Comparison of ENCODE assay signal across 24 cellular contexts in genomic region chr12:62868820-62869219, GRCh38.
DNase-seq lines count a peak whose midpoint lies in the region; ATAC-seq, FAIRE-seq and TF ChIP-seq lines count a peak whose summit lies in the region.
"Had no signal": no experiment of that assay in that cellular context is flagged by ENCODE, and none has a peak within 500 bp of the region (broad histone marks: within the 10 kb centered on the region; RNA-seq: fewer than 3 reads in every experiment).

No MANE protein-coding gene starts in this region.

- in situ Hi-C loops in IMR-90 (cut with MboI; ENCODE audit: low sequenced_read_pairs) (no loop called here), K562 (cut with MboI) (no loop called here)

- TF ChIP-seq RAD21 in IMR-90 (IDR thresholded peaks at IDR 0.05; ENCODE audit: low read length), result no peak
- TF ChIP-seq RAD21 in K562 (CRISPR knock-in tag; conservative IDR thresholded peaks at IDR 0.05 in 1 of 2, IDR thresholded peaks at IDR 0.05 in 1 of 2), result no peak

- no CpG with 5 or more reads among the region's 1 CpG for WGBS in IMR-90 (ENCODE audit: extremely low coverage in 2 of 2, insufficient read length in 1 of 2), 2 experiments
- 64% methylated on average over 1 of the region's 1 CpG for WGBS in K562 (ENCODE audit: insufficient coverage, low coverage, missing lambda C conversion rate)
- no CpG with 5 or more reads among the region's 1 CpG for WGBS in mesendoderm (ENCODE audit: extremely low coverage, insufficient coverage, low lambda C conversion rate)

- H3K36me3 ChIP-seq in IMR-90 (ENCODE audit: control insufficient read depth, insufficient read depth, low read length) (no peaks in the 10 kb centered on the region), K562 (ENCODE audit: control insufficient read depth, insufficient read depth, low read length) (no peaks in the 10 kb centered on the region), mesendoderm (ENCODE audit: control insufficient read depth, insufficient read depth, low read length) (no peaks in the 10 kb centered on the region)
- H3K36me3 ChIP-seq: BE2C, BLaER1 had no signal

- H2BK15ac ChIP-seq in IMR-90 (ENCODE audit: low read depth, low read length) (no peak overlapping the region), mesendoderm (replicated peaks; ENCODE audit: low read depth) (no peak overlapping the region)

- TF ChIP-seq EP300 in K562 (IDR thresholded peaks at IDR 0.05; ENCODE audit: low read length), result no peak

- BruUV-seq in IMR-90 (replicated peaks; lab: Mats Ljungman, UMichigan), result no TSS peak
- no TSS peak for BruUV-seq in K562 (replicated peaks; lab: Mats Ljungman, UMichigan)

- H3K27ac ChIP-seq in IMR-90 (ENCODE audit: insufficient read depth, low read length) (no peak overlapping the region), K562 (ENCODE audit: extremely low read depth, low read depth, low read length) (no peak overlapping the region), mesendoderm (ENCODE audit: low read depth, low read length) (no peak overlapping the region)
- H3K27ac ChIP-seq: BLaER1 had no signal

- H3K4me2 ChIP-seq in IMR-90 (ENCODE audit: low read depth, low read length) (no peak overlapping the region), K562 (ENCODE audit: insufficient read depth, low read length) (no peak overlapping the region), mesendoderm (ENCODE audit: low read length) (no peak overlapping the region)
- H3K4me2 ChIP-seq: BLaER1 had no signal

- peaks cover 9% of the 10 kb centered on the region for H3K4me1 ChIP-seq in IMR-90 (ENCODE audit: control insufficient read depth, insufficient read depth, low read length)
- peaks cover 7 to 12% of the 10 kb centered on the region in 2 experiments; a peak in 3 of 5 replicates for H3K4me1 ChIP-seq in K562 (replicated peaks in 1 of 2; ENCODE audit: control insufficient read depth in 2 of 2, insufficient read depth in 2 of 2, low read length in 2 of 2)
- peaks cover 20% of the 10 kb centered on the region for H3K4me1 ChIP-seq in mesendoderm (ENCODE audit: control insufficient read depth, low read depth, low read length)
- H3K4me1 ChIP-seq: BE2C had no signal

- TF ChIP-seq POLR2A in IMR-90 (IDR thresholded peaks at IDR 0.05; ENCODE audit: low read depth, low read length) (no peak), K562 (conservative IDR thresholded peaks at IDR 0.05) (no peak)

- H2BK5ac ChIP-seq in IMR-90 (ENCODE audit: low read depth, low read length, poor library complexity, severe bottlenecking) (no peak overlapping the region), mesendoderm (ENCODE audit: low read length) (no peak overlapping the region)

- no peak overlapping the region for H2AFZ ChIP-seq in IMR-90 (replicated peaks; ENCODE audit: low read length, poor library complexity)
- no peak overlapping the region for H2AFZ ChIP-seq in K562 (ENCODE audit: low read depth, low read length)

- dilution Hi-C loops in IMR-90 (cut with HindIII; ENCODE audit: low sequenced_read_pairs, unreplicated experiment), result no loop called here

- H2AK5ac ChIP-seq in IMR-90 (ENCODE audit: low read depth, low read length) (no peak overlapping the region; the same call in 1 of the 2 replicates), mesendoderm (ENCODE audit: low read length) (peak overlapping the region; percentile 65)

- no peak overlapping the region for H2BK120ac ChIP-seq in IMR-90 (ENCODE audit: low read depth, low read length)
- H2BK120ac ChIP-seq in mesendoderm (ENCODE audit: low read depth, low read length), result no peak overlapping the region

- no peak overlapping the region for H3K4ac ChIP-seq in IMR-90 (ENCODE audit: low read depth, low read length)
- H3K4ac ChIP-seq in mesendoderm (ENCODE audit: low read depth, low read length), result no peak overlapping the region

- TF ChIP-seq CTCF in IMR-90 (conservative IDR thresholded peaks at IDR 0.05; ENCODE audit: low read depth, low read length), result no peak
- no peak for TF ChIP-seq CTCF in K562 (IDR thresholded peaks at IDR 0.05 in 2 of 3, conservative IDR thresholded peaks at IDR 0.05 in 1 of 3; ENCODE audit: insufficient read depth in 2 of 3, low read depth in 1 of 3, low read length in 3 of 3)

- no peak overlapping the region for H2AK9ac ChIP-seq in IMR-90 (replicated peaks; ENCODE audit: low read depth, low read length, poor library complexity)

- intact Hi-C loops in IMR-90 (cut with micrococcal nuclease) (no loop called here), K562 (cut with micrococcal nuclease) (no loop called here)

- H3K27me3 ChIP-seq in IMR-90 (ENCODE audit: control insufficient read depth, insufficient read depth, low read length) (peaks cover 3% of the 10 kb centered on the region), K562 (ENCODE audit: control insufficient read depth in 2 of 2, insufficient read depth in 2 of 2, low read length in 2 of 2) (no peaks in the 10 kb centered on the region), mesendoderm (ENCODE audit: insufficient read depth, low read length, poor library complexity) (no peaks in the 10 kb centered on the region)
- H3K27me3 ChIP-seq: BE2C, BLaER1 had no signal

- H4K5ac ChIP-seq in IMR-90 (ENCODE audit: low read depth, low read length), result no peak overlapping the region
- H4K5ac ChIP-seq in mesendoderm (ENCODE audit: low read length), result no peak overlapping the region

- FAIRE-seq in K562 (lab: Jason Lieb, UNC), result no peak
- FAIRE-seq: GM12878, GM12892, GM18507 had no signal

- H3K79me1 ChIP-seq in IMR-90 (ENCODE audit: low read depth in 1 of 2, low read length in 2 of 2), result 0 out of 4 replicates have a peak, but pooled peaks cover 0 to 2% of the 10 kb centered on the region in 2 experiments
- H3K79me1 ChIP-seq in mesendoderm (ENCODE audit: low read length), result peaks cover 15% of the 10 kb centered on the region

- DNase-seq in IMR-90 (no peak), K562 (ENCODE audit: extremely low read depth in 1 of 4, low spot score in 3 of 4) (no peak), mesendoderm (no peak), activated T-cell treated with anti-CD3 and anti-CD28 coated beads for 4 hours (no peak)
- DNase-seq: 8988T; ACHN; BE2C; C1 segment of cervical spinal cord; CD4-positive, alpha-beta memory T cell; CD4-positive, CD25-positive, alpha-beta regulatory T cell; CD8-positive, alpha-beta memory T cell; COR-L47; DMS 273 treated with DMSO at 0.1 percent for 48 hours; DMS153; DMS53; DMS79; DND-41; EL; GDM1 had no signal

- no peak overlapping the region for H3K9ac ChIP-seq in IMR-90 (ENCODE audit: low read depth, low read length)
- no peak overlapping the region for H3K9ac ChIP-seq in K562 (ENCODE audit: insufficient read depth in 1 of 2, low read depth in 2 of 2, low read length in 2 of 2)
- no peak overlapping the region for H3K9ac ChIP-seq in mesendoderm (ENCODE audit: low read length)
- H3K9ac ChIP-seq: BLaER1 had no signal

- H4K20me1 ChIP-seq in IMR-90 (ENCODE audit: insufficient read depth, low read length), result no peaks in the 10 kb centered on the region
- no peaks in the 10 kb centered on the region for H4K20me1 ChIP-seq in K562 (replicated peaks; ENCODE audit: control insufficient read depth, insufficient read depth, low read length)
- H4K20me1 ChIP-seq: BLaER1 had no signal

- H4K8ac ChIP-seq in IMR-90 (ENCODE audit: low read depth in 2 of 2, low read length in 2 of 2) (no peak overlapping the region), mesendoderm (ENCODE audit: low read depth, low read length) (no peak overlapping the region)

- H3K23ac ChIP-seq in IMR-90 (ENCODE audit: low read depth, low read length) (no peak overlapping the region), mesendoderm (ENCODE audit: low read length) (no peak overlapping the region)

- no peak overlapping the region for H4K91ac ChIP-seq in IMR-90 (ENCODE audit: insufficient read depth, low read depth, low read length)

- no peak for ATAC-seq in IMR-90 (ENCODE audit: low read depth)
- no peak for ATAC-seq in K562
- ATAC-seq in HG02973 (IDR thresholded peaks at IDR 0.05; ENCODE audit: unreplicated experiment), result no peak
- ATAC-seq: GM12878 had no signal

- no peaks in the 10 kb centered on the region for H3K9me3 ChIP-seq in IMR-90 (ENCODE audit: control insufficient read depth, insufficient read depth, low read length)
- no peaks in the 10 kb centered on the region for H3K9me3 ChIP-seq in K562 (replicated peaks; ENCODE audit: control insufficient read depth, insufficient read depth, low read depth, low read length)
- H3K9me3 ChIP-seq: BE2C, BLaER1 had no signal

- H3K9me1 ChIP-seq in IMR-90 (ENCODE audit: insufficient read depth, low read length) (peaks cover 15% of the 10 kb centered on the region), K562 (ENCODE audit: control insufficient read depth, insufficient read depth, low read length) (no peaks in the 10 kb centered on the region)

- peak overlapping the region; percentile 21; the same call in 1 of the 2 replicates for H2BK20ac ChIP-seq in IMR-90 (ENCODE audit: low read depth, low read length)

- H3K14ac ChIP-seq in IMR-90 (replicated peaks; ENCODE audit: low read depth, low read length), result no peak overlapping the region

- H3K4me3 ChIP-seq in IMR-90 (ENCODE audit: insufficient read depth, low read depth, low read length) (no peak overlapping the region), K562 (no peak overlapping the region), mesendoderm (ENCODE audit: low read length) (no peak overlapping the region)
- H3K4me3 ChIP-seq: BLaER1, GM12878 had no signal

- H3K18ac ChIP-seq in IMR-90 (ENCODE audit: low read depth, low read length), result no peak overlapping the region
- peak overlapping the region; percentile 73 for H3K18ac ChIP-seq in mesendoderm (ENCODE audit: low read length)

- CTCF ChIA-PET in IMR-90 (lab: Yijun Ruan, JAX) (interaction anchor here (1.1 kb wide), 1 partner anchor 55 kb away, joined by 3 read pairs; no protein-coding TSS in a partner anchor), K562 (lab: Yijun Ruan, JAX; ENCODE audit: low intra/inter-chr PET ratio) (no interaction called here)

- H3K79me2 ChIP-seq in K562 (ENCODE audit: control insufficient read depth, insufficient read depth, low read length) (peaks cover 6% of the 10 kb centered on the region; the same call in 1 of the 3 replicates), mesendoderm (ENCODE audit: control insufficient read depth, insufficient read depth, low read length) (peaks cover 10% of the 10 kb centered on the region)

- H3K56ac ChIP-seq in IMR-90 (ENCODE audit: extremely low read depth, insufficient read depth, low read length), result no peak overlapping the region
- no peak overlapping the region for H3K56ac ChIP-seq in mesendoderm (ENCODE audit: low read length)

- POLR2A ChIA-PET in IMR-90 (lab: Charles Lee; ENCODE audit: unreplicated experiment), result no interaction called here
- POLR2A ChIA-PET in K562 (lab: Yijun Ruan, JAX), result no interaction called here

TF ChIP-seq in IMR-90, 13 proteins besides CTCF, POLR2A, EP300 and RAD21 (continues in another document):
- TF ChIP-seq CEBPB (IDR thresholded peaks at IDR 0.05; ENCODE audit: low read depth, low read length) (no peak), MAFK (IDR thresholded peaks at IDR 0.05; ENCODE audit: low read depth, low read length) (no peak), RFX5 (IDR thresholded peaks at IDR 0.05; ENCODE audit: low read depth, low read length) (no peak)

TF ChIP-seq in K562, 482 proteins besides CTCF, POLR2A, EP300 and RAD21 (continues in another document):
- TF ChIP-seq ZKSCAN1 (IDR thresholded peaks at IDR 0.05; ENCODE audit: low read depth, low read length) (peak; percentile 91), DNMT1 (IDR thresholded peaks at IDR 0.05) (no peak)
